ENCODE assay signal across 1 cellular context in the genomic region with DNA sequence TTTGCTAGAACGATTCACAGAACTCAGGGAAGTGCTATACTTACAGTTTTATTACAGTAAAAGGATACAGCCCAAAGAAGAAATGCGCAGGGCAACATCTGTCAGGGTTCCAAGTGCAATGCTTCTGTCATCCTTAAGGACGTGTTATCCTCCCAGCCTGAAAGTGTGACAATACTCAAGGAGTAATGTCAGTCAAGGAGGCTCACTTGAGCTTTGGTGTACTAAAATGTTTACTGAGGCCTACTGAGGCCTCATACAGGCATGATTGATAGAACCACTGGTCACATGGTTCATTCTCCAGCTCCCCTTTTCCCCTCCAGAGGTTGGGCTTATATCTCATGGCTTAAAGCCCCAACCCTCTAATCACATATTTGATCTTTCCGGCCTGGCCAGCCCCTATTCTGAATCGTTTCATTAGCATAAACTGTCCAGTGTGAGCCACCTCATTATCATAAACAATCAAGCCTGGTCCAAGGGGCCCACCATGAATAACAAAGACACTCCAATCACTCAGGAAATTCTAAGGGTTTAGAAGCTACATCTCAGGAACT.
TF ChIP-seq lines count a peak whose summit lies in the region.

No MANE protein-coding gene starts in this region.

TF ChIP-seq in K562, 482 proteins besides CTCF, POLR2A, EP300 and RAD21 (continued from another document and continues in another):
- TF ChIP-seq, protein P1, sequence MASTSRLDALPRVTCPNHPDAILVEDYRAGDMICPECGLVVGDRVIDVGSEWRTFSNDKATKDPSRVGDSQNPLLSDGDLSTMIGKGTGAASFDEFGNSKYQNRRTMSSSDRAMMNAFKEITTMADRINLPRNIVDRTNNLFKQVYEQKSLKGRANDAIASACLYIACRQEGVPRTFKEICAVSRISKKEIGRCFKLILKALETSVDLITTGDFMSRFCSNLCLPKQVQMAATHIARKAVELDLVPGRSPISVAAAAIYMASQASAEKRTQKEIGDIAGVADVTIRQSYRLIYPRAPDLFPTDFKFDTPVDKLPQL (IDR thresholded peaks at IDR 0.05; ENCODE audit: extremely low read depth, insufficient read length) = no peak
- TF ChIP-seq, protein P2, sequence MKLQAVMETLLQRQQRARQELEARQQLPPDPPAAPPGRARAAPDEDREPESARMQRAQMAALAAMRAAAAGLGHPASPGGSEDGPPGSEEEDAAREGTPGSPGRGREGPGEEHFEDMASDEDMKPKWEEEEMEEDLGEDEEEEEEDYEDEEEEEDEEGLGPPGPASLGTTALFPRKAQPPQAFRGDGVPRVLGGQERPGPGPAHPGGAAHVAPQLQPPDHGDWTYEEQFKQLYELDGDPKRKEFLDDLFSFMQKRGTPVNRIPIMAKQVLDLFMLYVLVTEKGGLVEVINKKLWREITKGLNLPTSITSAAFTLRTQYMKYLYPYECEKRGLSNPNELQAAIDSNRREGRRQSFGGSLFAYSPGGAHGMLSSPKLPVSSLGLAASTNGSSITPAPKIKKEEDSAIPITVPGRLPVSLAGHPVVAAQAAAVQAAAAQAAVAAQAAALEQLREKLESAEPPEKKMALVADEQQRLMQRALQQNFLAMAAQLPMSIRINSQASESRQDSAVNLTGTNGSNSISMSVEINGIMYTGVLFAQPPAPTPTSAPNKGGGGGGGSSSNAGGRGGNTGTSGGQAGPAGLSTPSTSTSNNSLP (IDR thresholded peaks at IDR 0.05; ENCODE audit: borderline replicate concordance, low read depth, low read length) = peak; percentile 49; the same call in 1 of the 2 replicates
- TF ChIP-seq RCOR1 (IDR thresholded peaks at IDR 0.05; ENCODE audit: borderline replicate concordance in 1 of 2, low read depth in 2 of 2, low read length in 2 of 2) (0 out of 4 replicates have a peak, but pooled peaks of 1 of the 2 experiments have one; percentile 38), SP1 (CRISPR knock-in tag; IDR thresholded peaks at IDR 0.05) (no peak), ZNF146 (CRISPR knock-in tag; IDR thresholded peaks at IDR 0.05; ENCODE audit: unreplicated experiment) (no peak), TSC22D4 (tag; IDR thresholded peaks at IDR 0.05) (no peak), CBX8 (IDR thresholded peaks at IDR 0.05; ENCODE audit: borderline replicate concordance, extremely low read depth, low read depth, low read length, poor library complexity, severe bottlenecking) (no peak), ZNF584 (CRISPR knock-in tag; IDR thresholded peaks at IDR 0.05; ENCODE audit: low read depth) (no peak), NFXL1 (CRISPR knock-in tag; IDR thresholded peaks at IDR 0.05) (no peak), STAT5A (IDR thresholded peaks at IDR 0.05; ENCODE audit: borderline replicate concordance, low read length) (no peak), ADNP (tag; IDR thresholded peaks at IDR 0.05) (no peak), E2F3 (CRISPR knock-in tag; IDR thresholded peaks at IDR 0.05) (no peak), ZNF589 (CRISPR knock-in tag; IDR thresholded peaks at IDR 0.05; ENCODE audit: low read depth) (0 out of 2 replicates have a peak, but pooled peaks have one; percentile 60), ZKSCAN1 (IDR thresholded peaks at IDR 0.05; ENCODE audit: low read depth, low read length) (no peak), BMI1 (IDR thresholded peaks at IDR 0.05; ENCODE audit: low read length) (no peak), POLR2AphosphoS5 (IDR thresholded peaks at IDR 0.05; ENCODE audit: control insufficient read depth, insufficient read depth, low read depth, low read length) (0 out of 2 replicates have a peak, but pooled peaks have one; percentile 26), NFIX (CRISPR knock-in tag; IDR thresholded peaks at IDR 0.05; ENCODE audit: low read depth) (no peak), CBX2 (IDR thresholded peaks at IDR 0.05; ENCODE audit: insufficient read depth, low read length, poor library complexity, severe bottlenecking) (no peak), ZNF561 (CRISPR knock-in tag; conservative IDR thresholded peaks at IDR 0.05) (no peak), SOX6 (IDR thresholded peaks at IDR 0.05) (peak; percentile 49; the same call in 1 of the 2 replicates), ZNF347 (CRISPR knock-in tag; IDR thresholded peaks at IDR 0.05; ENCODE audit: low read depth) (no peak), ZNF551 (CRISPR knock-in tag; IDR thresholded peaks at IDR 0.05) (no peak), POLR3A (IDR thresholded peaks at IDR 0.05; ENCODE audit: borderline replicate concordance, extremely low read depth, insufficient read depth, insufficient read length) (no peak), MEF2D (tag; conservative IDR thresholded peaks at IDR 0.05; ENCODE audit: low read depth) (no peak)
- TF ChIP-seq, protein P3, sequence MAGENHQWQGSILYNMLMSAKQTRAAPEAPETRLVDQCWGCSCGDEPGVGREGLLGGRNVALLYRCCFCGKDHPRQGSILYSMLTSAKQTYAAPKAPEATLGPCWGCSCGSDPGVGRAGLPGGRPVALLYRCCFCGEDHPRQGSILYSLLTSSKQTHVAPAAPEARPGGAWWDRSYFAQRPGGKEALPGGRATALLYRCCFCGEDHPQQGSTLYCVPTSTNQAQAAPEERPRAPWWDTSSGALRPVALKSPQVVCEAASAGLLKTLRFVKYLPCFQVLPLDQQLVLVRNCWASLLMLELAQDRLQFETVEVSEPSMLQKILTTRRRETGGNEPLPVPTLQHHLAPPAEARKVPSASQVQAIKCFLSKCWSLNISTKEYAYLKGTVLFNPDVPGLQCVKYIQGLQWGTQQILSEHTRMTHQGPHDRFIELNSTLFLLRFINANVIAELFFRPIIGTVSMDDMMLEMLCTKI (IDR thresholded peaks at IDR 0.05; ENCODE audit: partially characterized antibody) = no peak
- TF ChIP-seq, protein P4, sequence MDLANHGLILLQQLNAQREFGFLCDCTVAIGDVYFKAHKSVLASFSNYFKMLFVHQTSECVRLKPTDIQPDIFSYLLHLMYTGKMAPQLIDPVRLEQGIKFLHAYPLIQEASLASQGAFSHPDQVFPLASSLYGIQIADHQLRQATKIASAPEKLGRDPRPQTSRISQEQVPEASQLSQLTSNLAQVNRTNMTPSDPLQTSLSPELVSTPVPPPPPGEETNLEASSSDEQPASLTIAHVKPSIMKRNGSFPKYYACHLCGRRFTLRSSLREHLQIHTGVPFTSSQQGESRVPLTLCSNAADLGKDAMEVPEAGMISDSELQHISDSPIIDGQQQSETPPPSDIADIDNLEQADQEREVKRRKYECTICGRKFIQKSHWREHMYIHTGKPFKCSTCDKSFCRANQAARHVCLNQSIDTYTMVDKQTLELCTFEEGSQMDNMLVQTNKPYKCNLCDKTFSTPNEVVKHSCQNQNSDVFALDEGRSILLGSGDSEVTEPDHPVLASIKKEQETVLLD (IDR thresholded peaks at IDR 0.05) = no peak
- TF ChIP-seq, protein P5, sequence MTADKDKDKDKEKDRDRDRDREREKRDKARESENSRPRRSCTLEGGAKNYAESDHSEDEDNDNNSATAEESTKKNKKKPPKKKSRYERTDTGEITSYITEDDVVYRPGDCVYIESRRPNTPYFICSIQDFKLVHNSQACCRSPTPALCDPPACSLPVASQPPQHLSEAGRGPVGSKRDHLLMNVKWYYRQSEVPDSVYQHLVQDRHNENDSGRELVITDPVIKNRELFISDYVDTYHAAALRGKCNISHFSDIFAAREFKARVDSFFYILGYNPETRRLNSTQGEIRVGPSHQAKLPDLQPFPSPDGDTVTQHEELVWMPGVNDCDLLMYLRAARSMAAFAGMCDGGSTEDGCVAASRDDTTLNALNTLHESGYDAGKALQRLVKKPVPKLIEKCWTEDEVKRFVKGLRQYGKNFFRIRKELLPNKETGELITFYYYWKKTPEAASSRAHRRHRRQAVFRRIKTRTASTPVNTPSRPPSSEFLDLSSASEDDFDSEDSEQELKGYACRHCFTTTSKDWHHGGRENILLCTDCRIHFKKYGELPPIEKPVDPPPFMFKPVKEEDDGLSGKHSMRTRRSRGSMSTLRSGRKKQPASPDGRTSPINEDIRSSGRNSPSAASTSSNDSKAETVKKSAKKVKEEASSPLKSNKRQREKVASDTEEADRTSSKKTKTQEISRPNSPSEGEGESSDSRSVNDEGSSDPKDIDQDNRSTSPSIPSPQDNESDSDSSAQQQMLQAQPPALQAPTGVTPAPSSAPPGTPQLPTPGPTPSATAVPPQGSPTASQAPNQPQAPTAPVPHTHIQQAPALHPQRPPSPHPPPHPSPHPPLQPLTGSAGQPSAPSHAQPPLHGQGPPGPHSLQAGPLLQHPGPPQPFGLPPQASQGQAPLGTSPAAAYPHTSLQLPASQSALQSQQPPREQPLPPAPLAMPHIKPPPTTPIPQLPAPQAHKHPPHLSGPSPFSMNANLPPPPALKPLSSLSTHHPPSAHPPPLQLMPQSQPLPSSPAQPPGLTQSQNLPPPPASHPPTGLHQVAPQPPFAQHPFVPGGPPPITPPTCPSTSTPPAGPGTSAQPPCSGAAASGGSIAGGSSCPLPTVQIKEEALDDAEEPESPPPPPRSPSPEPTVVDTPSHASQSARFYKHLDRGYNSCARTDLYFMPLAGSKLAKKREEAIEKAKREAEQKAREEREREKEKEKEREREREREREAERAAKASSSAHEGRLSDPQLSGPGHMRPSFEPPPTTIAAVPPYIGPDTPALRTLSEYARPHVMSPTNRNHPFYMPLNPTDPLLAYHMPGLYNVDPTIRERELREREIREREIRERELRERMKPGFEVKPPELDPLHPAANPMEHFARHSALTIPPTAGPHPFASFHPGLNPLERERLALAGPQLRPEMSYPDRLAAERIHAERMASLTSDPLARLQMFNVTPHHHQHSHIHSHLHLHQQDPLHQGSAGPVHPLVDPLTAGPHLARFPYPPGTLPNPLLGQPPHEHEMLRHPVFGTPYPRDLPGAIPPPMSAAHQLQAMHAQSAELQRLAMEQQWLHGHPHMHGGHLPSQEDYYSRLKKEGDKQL (CRISPR knock-in tag; IDR thresholded peaks at IDR 0.05; ENCODE audit: borderline replicate concordance) = no peak
- TF ChIP-seq, protein P6, sequence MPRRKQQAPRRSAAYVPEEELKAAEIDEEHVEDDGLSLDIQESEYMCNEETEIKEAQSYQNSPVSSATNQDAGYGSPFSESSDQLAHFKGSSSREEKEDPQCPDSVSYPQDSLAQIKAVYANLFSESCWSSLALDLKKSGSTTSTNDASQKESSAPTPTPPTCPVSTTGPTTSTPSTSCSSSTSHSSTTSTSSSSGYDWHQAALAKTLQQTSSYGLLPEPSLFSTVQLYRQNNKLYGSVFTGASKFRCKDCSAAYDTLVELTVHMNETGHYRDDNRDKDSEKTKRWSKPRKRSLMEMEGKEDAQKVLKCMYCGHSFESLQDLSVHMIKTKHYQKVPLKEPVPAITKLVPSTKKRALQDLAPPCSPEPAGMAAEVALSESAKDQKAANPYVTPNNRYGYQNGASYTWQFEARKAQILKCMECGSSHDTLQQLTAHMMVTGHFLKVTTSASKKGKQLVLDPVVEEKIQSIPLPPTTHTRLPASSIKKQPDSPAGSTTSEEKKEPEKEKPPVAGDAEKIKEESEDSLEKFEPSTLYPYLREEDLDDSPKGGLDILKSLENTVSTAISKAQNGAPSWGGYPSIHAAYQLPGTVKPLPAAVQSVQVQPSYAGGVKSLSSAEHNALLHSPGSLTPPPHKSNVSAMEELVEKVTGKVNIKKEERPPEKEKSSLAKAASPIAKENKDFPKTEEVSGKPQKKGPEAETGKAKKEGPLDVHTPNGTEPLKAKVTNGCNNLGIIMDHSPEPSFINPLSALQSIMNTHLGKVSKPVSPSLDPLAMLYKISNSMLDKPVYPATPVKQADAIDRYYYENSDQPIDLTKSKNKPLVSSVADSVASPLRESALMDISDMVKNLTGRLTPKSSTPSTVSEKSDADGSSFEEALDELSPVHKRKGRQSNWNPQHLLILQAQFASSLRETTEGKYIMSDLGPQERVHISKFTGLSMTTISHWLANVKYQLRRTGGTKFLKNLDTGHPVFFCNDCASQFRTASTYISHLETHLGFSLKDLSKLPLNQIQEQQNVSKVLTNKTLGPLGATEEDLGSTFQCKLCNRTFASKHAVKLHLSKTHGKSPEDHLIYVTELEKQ (CRISPR knock-in tag; IDR thresholded peaks at IDR 0.05) = no peak
